ENCODE assay signal across 1 cellular context in genomic region chr1:39609618-39610331, GRCh38.
A peak's percentile ranks its signal among the peaks of the same experiment; 100 is the strongest.
TF ChIP-seq lines count a peak whose summit lies in the region.

No MANE protein-coding gene starts in this region.

TF ChIP-seq in K562, 482 proteins besides CTCF, POLR2A, EP300 and RAD21 (continued from another document):
- TF ChIP-seq, protein P1, sequence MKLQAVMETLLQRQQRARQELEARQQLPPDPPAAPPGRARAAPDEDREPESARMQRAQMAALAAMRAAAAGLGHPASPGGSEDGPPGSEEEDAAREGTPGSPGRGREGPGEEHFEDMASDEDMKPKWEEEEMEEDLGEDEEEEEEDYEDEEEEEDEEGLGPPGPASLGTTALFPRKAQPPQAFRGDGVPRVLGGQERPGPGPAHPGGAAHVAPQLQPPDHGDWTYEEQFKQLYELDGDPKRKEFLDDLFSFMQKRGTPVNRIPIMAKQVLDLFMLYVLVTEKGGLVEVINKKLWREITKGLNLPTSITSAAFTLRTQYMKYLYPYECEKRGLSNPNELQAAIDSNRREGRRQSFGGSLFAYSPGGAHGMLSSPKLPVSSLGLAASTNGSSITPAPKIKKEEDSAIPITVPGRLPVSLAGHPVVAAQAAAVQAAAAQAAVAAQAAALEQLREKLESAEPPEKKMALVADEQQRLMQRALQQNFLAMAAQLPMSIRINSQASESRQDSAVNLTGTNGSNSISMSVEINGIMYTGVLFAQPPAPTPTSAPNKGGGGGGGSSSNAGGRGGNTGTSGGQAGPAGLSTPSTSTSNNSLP (IDR thresholded peaks at IDR 0.05; ENCODE audit: borderline replicate concordance, low read depth, low read length): no peak
- TF ChIP-seq MAZ (CRISPR knock-in tag; conservative IDR thresholded peaks at IDR 0.05 in 1 of 2, IDR thresholded peaks at IDR 0.05 in 1 of 2): peak in 1 of 2 experiments; percentile 84; a peak in 2 of 4 replicates
- TF ChIP-seq, protein P2, sequence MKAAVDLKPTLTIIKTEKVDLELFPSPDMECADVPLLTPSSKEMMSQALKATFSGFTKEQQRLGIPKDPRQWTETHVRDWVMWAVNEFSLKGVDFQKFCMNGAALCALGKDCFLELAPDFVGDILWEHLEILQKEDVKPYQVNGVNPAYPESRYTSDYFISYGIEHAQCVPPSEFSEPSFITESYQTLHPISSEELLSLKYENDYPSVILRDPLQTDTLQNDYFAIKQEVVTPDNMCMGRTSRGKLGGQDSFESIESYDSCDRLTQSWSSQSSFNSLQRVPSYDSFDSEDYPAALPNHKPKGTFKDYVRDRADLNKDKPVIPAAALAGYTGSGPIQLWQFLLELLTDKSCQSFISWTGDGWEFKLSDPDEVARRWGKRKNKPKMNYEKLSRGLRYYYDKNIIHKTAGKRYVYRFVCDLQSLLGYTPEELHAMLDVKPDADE (conservative IDR thresholded peaks at IDR 0.05; ENCODE audit: control insufficient read depth, low read depth, low read length): peak; percentile 37; the same call in 1 of the 2 replicates
- TF ChIP-seq SMC3 (conservative IDR thresholded peaks at IDR 0.05; ENCODE audit: insufficient read depth, low read depth, low read length): 0 out of 2 replicates have a peak, but pooled peaks have one; percentile 14
- TF ChIP-seq ZBTB5 (IDR thresholded peaks at IDR 0.05): no peak
- peak; percentile 28; the same call in 1 of the 2 replicates for TF ChIP-seq CXXC5 (CRISPR knock-in tag; IDR thresholded peaks at IDR 0.05)
- no peak for TF ChIP-seq SREBF1 (IDR thresholded peaks at IDR 0.05; ENCODE audit: borderline replicate concordance, low read depth, low read length)
- TF ChIP-seq, protein P3, sequence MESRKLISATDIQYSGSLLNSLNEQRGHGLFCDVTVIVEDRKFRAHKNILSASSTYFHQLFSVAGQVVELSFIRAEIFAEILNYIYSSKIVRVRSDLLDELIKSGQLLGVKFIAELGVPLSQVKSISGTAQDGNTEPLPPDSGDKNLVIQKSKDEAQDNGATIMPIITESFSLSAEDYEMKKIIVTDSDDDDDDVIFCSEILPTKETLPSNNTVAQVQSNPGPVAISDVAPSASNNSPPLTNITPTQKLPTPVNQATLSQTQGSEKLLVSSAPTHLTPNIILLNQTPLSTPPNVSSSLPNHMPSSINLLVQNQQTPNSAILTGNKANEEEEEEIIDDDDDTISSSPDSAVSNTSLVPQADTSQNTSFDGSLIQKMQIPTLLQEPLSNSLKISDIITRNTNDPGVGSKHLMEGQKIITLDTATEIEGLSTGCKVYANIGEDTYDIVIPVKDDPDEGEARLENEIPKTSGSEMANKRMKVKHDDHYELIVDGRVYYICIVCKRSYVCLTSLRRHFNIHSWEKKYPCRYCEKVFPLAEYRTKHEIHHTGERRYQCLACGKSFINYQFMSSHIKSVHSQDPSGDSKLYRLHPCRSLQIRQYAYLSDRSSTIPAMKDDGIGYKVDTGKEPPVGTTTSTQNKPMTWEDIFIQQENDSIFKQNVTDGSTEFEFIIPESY (CRISPR knock-in tag; IDR thresholded peaks at IDR 0.05): peak; percentile 90
- TF ChIP-seq, protein P4, sequence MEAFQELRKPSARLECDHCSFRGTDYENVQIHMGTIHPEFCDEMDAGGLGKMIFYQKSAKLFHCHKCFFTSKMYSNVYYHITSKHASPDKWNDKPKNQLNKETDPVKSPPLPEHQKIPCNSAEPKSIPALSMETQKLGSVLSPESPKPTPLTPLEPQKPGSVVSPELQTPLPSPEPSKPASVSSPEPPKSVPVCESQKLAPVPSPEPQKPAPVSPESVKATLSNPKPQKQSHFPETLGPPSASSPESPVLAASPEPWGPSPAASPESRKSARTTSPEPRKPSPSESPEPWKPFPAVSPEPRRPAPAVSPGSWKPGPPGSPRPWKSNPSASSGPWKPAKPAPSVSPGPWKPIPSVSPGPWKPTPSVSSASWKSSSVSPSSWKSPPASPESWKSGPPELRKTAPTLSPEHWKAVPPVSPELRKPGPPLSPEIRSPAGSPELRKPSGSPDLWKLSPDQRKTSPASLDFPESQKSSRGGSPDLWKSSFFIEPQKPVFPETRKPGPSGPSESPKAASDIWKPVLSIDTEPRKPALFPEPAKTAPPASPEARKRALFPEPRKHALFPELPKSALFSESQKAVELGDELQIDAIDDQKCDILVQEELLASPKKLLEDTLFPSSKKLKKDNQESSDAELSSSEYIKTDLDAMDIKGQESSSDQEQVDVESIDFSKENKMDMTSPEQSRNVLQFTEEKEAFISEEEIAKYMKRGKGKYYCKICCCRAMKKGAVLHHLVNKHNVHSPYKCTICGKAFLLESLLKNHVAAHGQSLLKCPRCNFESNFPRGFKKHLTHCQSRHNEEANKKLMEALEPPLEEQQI (IDR thresholded peaks at IDR 0.05): 0 out of 2 replicates have a peak, but pooled peaks have one; percentile 41
- TF ChIP-seq ZNF395 (CRISPR knock-in tag; IDR thresholded peaks at IDR 0.05): no peak
